Comparison of ENCODE assay signal across 24 cellular contexts in the genomic region with DNA sequence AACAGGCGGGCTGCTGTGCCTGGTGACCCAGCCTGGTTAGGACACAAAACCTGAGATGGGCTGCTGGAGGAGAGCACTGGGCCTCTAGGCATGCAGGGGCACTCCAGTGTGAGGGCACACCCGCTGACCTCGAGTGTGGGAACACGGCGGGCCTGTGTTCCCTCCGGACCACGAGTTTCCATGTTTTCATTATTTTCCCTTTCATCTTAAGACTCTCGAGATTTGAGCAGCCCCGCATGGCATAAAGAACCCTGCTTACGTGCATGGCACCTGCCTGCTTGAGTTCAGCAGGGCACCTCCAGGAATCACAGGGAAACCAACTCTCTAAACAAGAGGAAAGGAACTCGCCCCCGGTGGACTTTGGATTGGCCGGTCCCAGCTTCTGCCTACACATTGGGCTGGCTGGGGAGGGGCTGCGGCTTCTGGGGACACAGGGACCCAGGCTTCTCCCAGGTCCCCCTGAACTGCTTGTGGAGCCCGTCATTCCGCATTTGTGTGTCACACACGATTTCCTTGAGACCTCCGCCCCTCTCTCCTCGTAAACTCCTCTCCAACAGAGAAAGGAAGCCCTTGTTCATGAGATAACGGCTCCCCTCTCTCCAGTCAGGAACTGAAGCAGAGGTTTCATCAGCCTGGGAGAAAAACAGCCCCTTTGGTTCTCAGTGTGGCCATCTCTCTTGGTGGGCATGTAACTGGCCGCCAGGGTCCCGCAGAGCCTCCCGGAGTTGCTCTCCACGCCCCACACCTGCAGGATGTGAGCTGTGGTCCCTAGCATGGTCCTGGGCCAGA.
"Had no signal": no experiment of that assay in that cellular context is flagged by ENCODE, and none has a peak within 500 bp of the region (broad histone marks: within the 10 kb centered on the region; RNA-seq: fewer than 3 reads in every experiment).

No MANE protein-coding gene starts in this region.

- FAIRE-seq: frontal cortex, kidney, TTC549, urothelium cell line had no signal

- H3K4me3 ChIP-seq: coronary artery, prostate gland, right atrium auricular region, tibial nerve had no signal

- H3K36me3 Mint-ChIP-seq: activated naive CD4-positive, alpha-beta T cell treated with anti-CD3 and anti-CD28 coated beads, Interleukin-2, amount 10 ng/mL, durations not matched to agents 7 days and 5 days; memory B cell; naive thymus-derived CD8-positive, alpha-beta T cell had no signal

- H3K36me3 ChIP-seq: brain microvascular endothelial cell, prostate gland, right atrium auricular region, tibial nerve had no signal

- H3K27me3 Mint-ChIP-seq: activated CD4-positive, alpha-beta T cell treated with anti-CD3 and anti-CD28 coated beads, Interleukin-2, amount 10 ng/mL, durations not matched to agents 24 days and 14 days; activated naive CD4-positive, alpha-beta T cell treated with anti-CD3 and anti-CD28 coated beads, Interleukin-2, amount 10 ng/mL, durations not matched to agents 7 days and 5 days had no signal

- DNase-seq: activated CD4-positive, alpha-beta T cell treated with anti-CD3 and anti-CD28 coated beads, Interleukin-2, amount 10 ng/mL, durations not matched to agents 24 days and 14 days; activated CD8-positive, alpha-beta T cell treated with anti-CD3 and anti-CD28 coated beads for 36 hours; activated naive CD4-positive, alpha-beta T cell treated with anti-CD3 and anti-CD28 coated beads, Interleukin-2, amount 10 ng/mL, durations not matched to agents 7 days and 5 days; activated T-cell treated with anti-CD3 and anti-CD28 coated beads, Interleukin-2, amount 50 U/mL, for 1 hour; brain microvascular endothelial cell; central memory CD4-positive, alpha-beta T cell; effector CD4-positive, alpha-beta T cell; kidney; left ventricle myocardium superior; nucleus accumbens; stimulated activated CD4-positive, alpha-beta T cell treated with anti-CD3 and anti-CD28 coated beads, Interleukin-15, amount 100 ng/mL, for 24 hours; stimulated activated CD4-positive, alpha-beta T cell treated with anti-CD3 and anti-CD28 coated beads, Interleukin-2, amount 100 ng/mL, for 48 hours had no signal

- H3K27me3 ChIP-seq: brain microvascular endothelial cell, right atrium auricular region, tibial nerve had no signal

- H3K4me1 ChIP-seq: prostate gland, right atrium auricular region, tibial nerve had no signal

- H3K9me3 ChIP-seq: prostate gland, right atrium auricular region, tibial nerve had no signal

- H3K4me3 Mint-ChIP-seq: activated CD4-positive, alpha-beta T cell treated with anti-CD3 and anti-CD28 coated beads, Interleukin-2, amount 10 ng/mL, durations not matched to agents 24 days and 14 days; activated CD8-positive, alpha-beta T cell treated with anti-CD3 and anti-CD28 coated beads for 36 hours; activated naive CD4-positive, alpha-beta T cell treated with anti-CD3 and anti-CD28 coated beads, Interleukin-2, amount 10 ng/mL, durations not matched to agents 7 days and 5 days; memory B cell; naive thymus-derived CD8-positive, alpha-beta T cell; stimulated activated naive CD8-positive, alpha-beta T cell treated with anti-CD3 and anti-CD28 coated beads, Interleukin-15, Interleukin-2, amounts not matched to agents 100 ng/mL and 50 ng/mL, for 24 hours; T-helper 2 cell treated with Interferon-gamma antibody and Interleukin-4, amounts not matched to agents 5 μg/mL and 100 μg/mL, for 36 hours had no signal

- H3K4me1 Mint-ChIP-seq: activated CD4-positive, alpha-beta T cell treated with anti-CD3 and anti-CD28 coated beads, Interleukin-2, amount 10 ng/mL, durations not matched to agents 24 days and 14 days; activated naive CD4-positive, alpha-beta T cell treated with anti-CD3 and anti-CD28 coated beads, Interleukin-2, amount 10 ng/mL, durations not matched to agents 7 days and 5 days; memory B cell had no signal

- H3K9me3 Mint-ChIP-seq: activated CD4-positive, alpha-beta T cell treated with anti-CD3 and anti-CD28 coated beads, Interleukin-2, amount 10 ng/mL, durations not matched to agents 24 days and 14 days; activated CD8-positive, alpha-beta T cell treated with anti-CD3 and anti-CD28 coated beads for 36 hours; activated naive CD4-positive, alpha-beta T cell treated with anti-CD3 and anti-CD28 coated beads, Interleukin-2, amount 10 ng/mL, durations not matched to agents 7 days and 5 days; activated T-helper 2 cell treated with anti-CD3 and anti-CD28 coated beads, Interferon-gamma antibody, Interleukin-2, Interleukin-4, amounts not matched to agents 10 μg/mL and 5 μg/mL and 100 μg/mL, durations not matched to agents 14 hours and 24 hours and 36 hours; memory B cell; naive thymus-derived CD8-positive, alpha-beta T cell; stimulated activated naive CD8-positive, alpha-beta T cell treated with anti-CD3 and anti-CD28 coated beads, Interleukin-15, Interleukin-2, amounts not matched to agents 100 ng/mL and 50 ng/mL, for 24 hours; T-helper 2 cell treated with Interferon-gamma antibody and Interleukin-4, amounts not matched to agents 5 μg/mL and 100 μg/mL, for 36 hours had no signal

- ATAC-seq: activated CD8-positive, alpha-beta T cell treated with anti-CD3 and anti-CD28 coated beads for 36 hours; left ventricle myocardium superior; naive thymus-derived CD8-positive, alpha-beta T cell had no signal

- H3K27ac ChIP-seq: brain microvascular endothelial cell, coronary artery, prostate gland, right atrium auricular region, tibial nerve had no signal

- H3K27ac Mint-ChIP-seq: activated CD4-positive, alpha-beta T cell treated with anti-CD3 and anti-CD28 coated beads, Interleukin-2, amount 10 ng/mL, durations not matched to agents 24 days and 14 days; activated CD8-positive, alpha-beta T cell treated with anti-CD3 and anti-CD28 coated beads for 36 hours; activated naive CD4-positive, alpha-beta T cell treated with anti-CD3 and anti-CD28 coated beads, Interleukin-2, amount 10 ng/mL, durations not matched to agents 7 days and 5 days; activated T-helper 2 cell treated with anti-CD3 and anti-CD28 coated beads, Interferon-gamma antibody, Interleukin-2, Interleukin-4, amounts not matched to agents 10 μg/mL and 5 μg/mL and 100 μg/mL, durations not matched to agents 14 hours and 24 hours and 36 hours; memory B cell; stimulated activated naive CD8-positive, alpha-beta T cell treated with anti-CD3 and anti-CD28 coated beads, Interleukin-15, Interleukin-2, amounts not matched to agents 100 ng/mL and 50 ng/mL, for 24 hours; T-helper 2 cell treated with Interferon-gamma antibody and Interleukin-4, amounts not matched to agents 5 μg/mL and 100 μg/mL, for 36 hours had no signal
